21 cellular contexts compared by ENCODE assay signal in genomic region chr1:180777072-180777689, GRCh38.
DNase-seq lines count a peak whose midpoint lies in the region; ATAC-seq, FAIRE-seq and TF ChIP-seq lines count a peak whose summit lies in the region.
"Had no signal": no experiment of that assay in that cellular context is flagged by ENCODE, and none has a peak within 500 bp of the region (broad histone marks: within the 10 kb centered on the region; RNA-seq: fewer than 3 reads in every experiment).

No MANE protein-coding gene starts in this region.

- peaks cover 12% of the 10 kb centered on the region for H3K9me3 Mint-ChIP-seq in neural progenitor cell
- H3K9me3 Mint-ChIP-seq: CD4-positive, alpha-beta T cell had no signal

- ATAC-seq in A549 (no peak), body of pancreas (peak; percentile 59)

- peaks cover 11% of the 10 kb centered on the region; the same call in 2 of the 3 replicates for H3K4me1 ChIP-seq in A549
- H3K4me1 ChIP-seq in body of pancreas: peaks cover 19% of the 10 kb centered on the region
- H3K4me1 ChIP-seq in neural progenitor cell: no peaks in the 10 kb centered on the region
- H3K4me1 ChIP-seq: SJCRH30 had no signal

- no peak overlapping the region for H3K4me3 ChIP-seq in A549
- no peak overlapping the region for H3K4me3 ChIP-seq in body of pancreas
- H3K4me3 ChIP-seq in neural progenitor cell: no peak overlapping the region
- H3K4me3 ChIP-seq: SJCRH30 had no signal

- H3K4me2 ChIP-seq in A549 (no peak overlapping the region), neural progenitor cell (no peak overlapping the region)

- H3K36me3 ChIP-seq in body of pancreas (replicated peaks in 1 of 2; ENCODE audit: insufficient read depth in 1 of 2, low read depth in 2 of 2) (no peaks in the 10 kb centered on the region), neural progenitor cell (no peaks in the 10 kb centered on the region)
- H3K36me3 ChIP-seq: SJCRH30 had no signal

- H3F3A ChIP-seq in neural progenitor cell (ENCODE audit: low read depth): peaks cover 3% of the 10 kb centered on the region

- TF ChIP-seq CTCF in A549 (IDR thresholded peaks at IDR 0.05) (no peak), body of pancreas (IDR thresholded peaks at IDR 0.05) (no peak), neural progenitor cell (IDR thresholded peaks at IDR 0.05) (no peak)

- H3K79me2 ChIP-seq in neural progenitor cell (ENCODE audit: low read depth): peaks cover 14% of the 10 kb centered on the region

- TF ChIP-seq POLR2A in A549 (IDR thresholded peaks at IDR 0.05; ENCODE audit: low read length) (no peak), body of pancreas (IDR thresholded peaks at IDR 0.05) (no peak)

- intact Hi-C loops in body of pancreas (cut with DNase I) (no loop called here), cardiac septum (cut with DNase I) (no loop called here)

- CTCF ChIA-PET in A549 (lab: Yijun Ruan, JAX): interaction anchor here (0.9 kb wide), 1 partner anchor 261 kb away, joined by 3 read pairs; no protein-coding TSS in a partner anchor

- 95% methylated on average over 4 of the region's 4 CpGs for WGBS in A549 (ENCODE audit: missing lambda C conversion rate)
- 39 to 55% methylated on average over 4 of the region's 4 CpGs for WGBS in body of pancreas, 2 donors

- H3K4me3 Mint-ChIP-seq in neural progenitor cell: no peak overlapping the region
- H3K4me3 Mint-ChIP-seq: CD4-positive, alpha-beta T cell had no signal

- no peak for DNase-seq in A549 (ENCODE audit: low read depth in 1 of 2, low spot score in 1 of 2)
- DNase-seq in DMS 273 (lab: John Stamatoyannopoulos, UW; ENCODE audit: unreplicated experiment): peak; percentile 42
- no peak for DNase-seq in body of pancreas
- DNase-seq in neural progenitor cell (ENCODE audit: low spot score): no peak
- DNase-seq in cardiac septum (ENCODE audit: low spot score): no peak
- no peak for DNase-seq in KG1 (lab: John Stamatoyannopoulos, UW)
- DNase-seq in GDM1 (lab: John Stamatoyannopoulos, UW): no peak
- DNase-seq: CD4-positive, alpha-beta T cell; COR-L47; DND-41; KBM-7; NCI-H1092; NCI-H1436; NCI-H2029; NCI-H345; NCI-H524; NCI-H774; OCI-M1; SJCRH30 had no signal

- no peaks in the 10 kb centered on the region for H4K20me1 ChIP-seq in neural progenitor cell (ENCODE audit: low read depth)

- POLR2A ChIA-PET in A549 (lab: Yijun Ruan, JAX): no interaction called here

- no peak overlapping the region for H3K27ac ChIP-seq in A549
- H3K27ac ChIP-seq in body of pancreas: no peak overlapping the region
- no peak overlapping the region for H3K27ac ChIP-seq in neural progenitor cell
- H3K27ac ChIP-seq: SJCRH30 had no signal

- H3K4me1 Mint-ChIP-seq in neural progenitor cell: no peaks in the 10 kb centered on the region

- no peak for TF ChIP-seq RAD21 in A549 (conservative IDR thresholded peaks at IDR 0.05 in 1 of 2, IDR thresholded peaks at IDR 0.05 in 1 of 2)

- H3K27me3 ChIP-seq in body of pancreas (no peaks in the 10 kb centered on the region), neural progenitor cell (no peaks in the 10 kb centered on the region)
- H3K27me3 ChIP-seq: SJCRH30 had no signal

- no peak overlapping the region for H2AFZ ChIP-seq in neural progenitor cell (replicated peaks)

- TF ChIP-seq EP300 in A549 (IDR thresholded peaks at IDR 0.05): no peak

- H3K36me3 Mint-ChIP-seq in neural progenitor cell: peaks cover 7% of the 10 kb centered on the region

- no peak overlapping the region for H3K9ac ChIP-seq in neural progenitor cell

- H3K27ac Mint-ChIP-seq in neural progenitor cell: peak overlapping the region; percentile 0
- H3K27ac Mint-ChIP-seq: CD4-positive, alpha-beta T cell had no signal

- peak; percentile 46 for FAIRE-seq in A549 (lab: Jason Lieb, UNC)
- FAIRE-seq: GM12891, GM19239 had no signal

- H3K27me3 Mint-ChIP-seq in neural progenitor cell (ENCODE audit: insufficient read depth, low read depth): no peaks in the 10 kb centered on the region
- H3K27me3 Mint-ChIP-seq: CD4-positive, alpha-beta T cell had no signal

- no peaks in the 10 kb centered on the region for H3K9me3 ChIP-seq in A549
- H3K9me3 ChIP-seq in body of pancreas: no peaks in the 10 kb centered on the region
- no peaks in the 10 kb centered on the region for H3K9me3 ChIP-seq in neural progenitor cell (ENCODE audit: low read depth)
- H3K9me3 ChIP-seq: SJCRH30 had no signal

TF ChIP-seq in A549, 52 proteins besides CTCF, POLR2A, EP300 and RAD21:
- TF ChIP-seq RNF2 (IDR thresholded peaks at IDR 0.05; ENCODE audit: borderline replicate concordance, low read depth) (no peak), MAX (IDR thresholded peaks at IDR 0.05) (no peak), FOSB (CRISPR knock-in tag; IDR thresholded peaks at IDR 0.05) (no peak), FOSL2 (IDR thresholded peaks at IDR 0.05) (no peak), FOSL2 (CRISPR knock-in tag; IDR thresholded peaks at IDR 0.05) (no peak), KDM5A (IDR thresholded peaks at IDR 0.05) (no peak), SREBF2 (IDR thresholded peaks at IDR 0.05) (no peak), RARB (CRISPR knock-in tag; IDR thresholded peaks at IDR 0.05) (no peak), HDAC2 (IDR thresholded peaks at IDR 0.05) (no peak), E2F6 (IDR thresholded peaks at IDR 0.05; ENCODE audit: borderline replicate concordance, low read depth) (no peak), NFE2L2 (conservative IDR thresholded peaks at IDR 0.05; ENCODE audit: low read length) (no peak), CHD4 (IDR thresholded peaks at IDR 0.05; ENCODE audit: borderline replicate concordance) (no peak), SMC3 (IDR thresholded peaks at IDR 0.05) (no peak), MAZ (IDR thresholded peaks at IDR 0.05; ENCODE audit: borderline replicate concordance, low read depth, low read length) (no peak), CBX8 (IDR thresholded peaks at IDR 0.05) (no peak), EHF (CRISPR knock-in tag; IDR thresholded peaks at IDR 0.05) (no peak)
